In genomic region chr14:24195186-24196070, GRCh38 we compare ENCODE assay signal across 1 cellular context.
TF ChIP-seq lines count a peak whose summit lies in the region.

Gene TM9SF1 (minus strand): TSS chr14:24195441. CDS start chr14:24195019, 422 bp downstream.

TF ChIP-seq in WTC11, 78 proteins besides CTCF, POLR2A, EP300 and RAD21 (continued from another document and continues in another):
- TF ChIP-seq AFF4 (CRISPR knock-in tag; IDR thresholded peaks at IDR 0.05; ENCODE audit: borderline replicate concordance) (0 out of 2 replicates have a peak, but pooled peaks have one; percentile 56), TEAD4 (CRISPR knock-in tag; IDR thresholded peaks at IDR 0.05) (peak; percentile 56; the same call in 1 of the 2 replicates), RORB (CRISPR knock-in tag; IDR thresholded peaks at IDR 0.05) (no peak), TEAD1 (CRISPR knock-in tag; IDR thresholded peaks at IDR 0.05) (peak; percentile 72), CDX4 (CRISPR knock-in tag; IDR thresholded peaks at IDR 0.05; ENCODE audit: borderline replicate concordance) (0 out of 2 replicates have a peak, but pooled peaks have one; percentile 43), GRHL2 (CRISPR knock-in tag; IDR thresholded peaks at IDR 0.05; ENCODE audit: insufficient replicate concordance, severe bottlenecking) (no peak), JUN (CRISPR knock-in tag; IDR thresholded peaks at IDR 0.05) (peak; percentile 42; the same call in 1 of the 2 replicates), NFE2L1 (CRISPR knock-in tag; IDR thresholded peaks at IDR 0.05) (peak; percentile 87), ERG (CRISPR knock-in tag; IDR thresholded peaks at IDR 0.05) (0 out of 2 replicates have a peak, but pooled peaks have one; percentile 45), FOXP4 (CRISPR knock-in tag; IDR thresholded peaks at IDR 0.05) (peak; percentile 84; the same call in 1 of the 2 replicates), TP53 (CRISPR knock-in tag; IDR thresholded peaks at IDR 0.05) (peak; percentile 89; the same call in 1 of the 2 replicates), FOXK1 (CRISPR knock-in tag; IDR thresholded peaks at IDR 0.05) (no peak), OVOL2 (CRISPR knock-in tag; IDR thresholded peaks at IDR 0.05; ENCODE audit: borderline replicate concordance) (no peak), ZNF232 (CRISPR knock-in tag; IDR thresholded peaks at IDR 0.05) (peak; percentile 78; the same call in 1 of the 2 replicates), SMAD4 (CRISPR knock-in tag; IDR thresholded peaks at IDR 0.05) (peak; percentile 66; the same call in 1 of the 2 replicates), TCF7 (CRISPR knock-in tag; IDR thresholded peaks at IDR 0.05; ENCODE audit: low read depth) (no peak), ZNF281 (CRISPR knock-in tag; IDR thresholded peaks at IDR 0.05) (peak; percentile 79; the same call in 1 of the 2 replicates), ZNF263 (CRISPR knock-in tag; IDR thresholded peaks at IDR 0.05; ENCODE audit: low read depth) (no peak; the same call in 1 of the 2 replicates), ZNF512 (CRISPR knock-in tag; IDR thresholded peaks at IDR 0.05; ENCODE audit: borderline replicate concordance) (no peak), JAZF1 (CRISPR knock-in tag; IDR thresholded peaks at IDR 0.05) (no peak), USF1 (CRISPR knock-in tag; IDR thresholded peaks at IDR 0.05) (peak; percentile 68), RELA (CRISPR knock-in tag; IDR thresholded peaks at IDR 0.05; ENCODE audit: borderline replicate concordance) (peak; percentile 70; the same call in 1 of the 2 replicates), MXD4 (CRISPR knock-in tag; IDR thresholded peaks at IDR 0.05; ENCODE audit: borderline replicate concordance) (no peak), ATF1 (CRISPR knock-in tag; IDR thresholded peaks at IDR 0.05) (no peak)
- TF ChIP-seq, protein P1, sequence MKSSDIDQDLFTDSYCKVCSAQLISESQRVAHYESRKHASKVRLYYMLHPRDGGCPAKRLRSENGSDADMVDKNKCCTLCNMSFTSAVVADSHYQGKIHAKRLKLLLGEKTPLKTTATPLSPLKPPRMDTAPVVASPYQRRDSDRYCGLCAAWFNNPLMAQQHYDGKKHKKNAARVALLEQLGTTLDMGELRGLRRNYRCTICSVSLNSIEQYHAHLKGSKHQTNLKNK (CRISPR knock-in tag; IDR thresholded peaks at IDR 0.05) = no peak
- TF ChIP-seq, protein P2, sequence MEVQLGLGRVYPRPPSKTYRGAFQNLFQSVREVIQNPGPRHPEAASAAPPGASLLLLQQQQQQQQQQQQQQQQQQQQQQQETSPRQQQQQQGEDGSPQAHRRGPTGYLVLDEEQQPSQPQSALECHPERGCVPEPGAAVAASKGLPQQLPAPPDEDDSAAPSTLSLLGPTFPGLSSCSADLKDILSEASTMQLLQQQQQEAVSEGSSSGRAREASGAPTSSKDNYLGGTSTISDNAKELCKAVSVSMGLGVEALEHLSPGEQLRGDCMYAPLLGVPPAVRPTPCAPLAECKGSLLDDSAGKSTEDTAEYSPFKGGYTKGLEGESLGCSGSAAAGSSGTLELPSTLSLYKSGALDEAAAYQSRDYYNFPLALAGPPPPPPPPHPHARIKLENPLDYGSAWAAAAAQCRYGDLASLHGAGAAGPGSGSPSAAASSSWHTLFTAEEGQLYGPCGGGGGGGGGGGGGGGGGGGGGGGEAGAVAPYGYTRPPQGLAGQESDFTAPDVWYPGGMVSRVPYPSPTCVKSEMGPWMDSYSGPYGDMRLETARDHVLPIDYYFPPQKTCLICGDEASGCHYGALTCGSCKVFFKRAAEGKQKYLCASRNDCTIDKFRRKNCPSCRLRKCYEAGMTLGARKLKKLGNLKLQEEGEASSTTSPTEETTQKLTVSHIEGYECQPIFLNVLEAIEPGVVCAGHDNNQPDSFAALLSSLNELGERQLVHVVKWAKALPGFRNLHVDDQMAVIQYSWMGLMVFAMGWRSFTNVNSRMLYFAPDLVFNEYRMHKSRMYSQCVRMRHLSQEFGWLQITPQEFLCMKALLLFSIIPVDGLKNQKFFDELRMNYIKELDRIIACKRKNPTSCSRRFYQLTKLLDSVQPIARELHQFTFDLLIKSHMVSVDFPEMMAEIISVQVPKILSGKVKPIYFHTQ (CRISPR knock-in tag; IDR thresholded peaks at IDR 0.05) = no peak
- TF ChIP-seq, protein P3, sequence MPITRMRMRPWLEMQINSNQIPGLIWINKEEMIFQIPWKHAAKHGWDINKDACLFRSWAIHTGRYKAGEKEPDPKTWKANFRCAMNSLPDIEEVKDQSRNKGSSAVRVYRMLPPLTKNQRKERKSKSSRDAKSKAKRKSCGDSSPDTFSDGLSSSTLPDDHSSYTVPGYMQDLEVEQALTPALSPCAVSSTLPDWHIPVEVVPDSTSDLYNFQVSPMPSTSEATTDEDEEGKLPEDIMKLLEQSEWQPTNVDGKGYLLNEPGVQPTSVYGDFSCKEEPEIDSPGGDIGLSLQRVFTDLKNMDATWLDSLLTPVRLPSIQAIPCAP (CRISPR knock-in tag; IDR thresholded peaks at IDR 0.05) = peak; percentile 87; the same call in 1 of the 2 replicates
- TF ChIP-seq, protein P4, sequence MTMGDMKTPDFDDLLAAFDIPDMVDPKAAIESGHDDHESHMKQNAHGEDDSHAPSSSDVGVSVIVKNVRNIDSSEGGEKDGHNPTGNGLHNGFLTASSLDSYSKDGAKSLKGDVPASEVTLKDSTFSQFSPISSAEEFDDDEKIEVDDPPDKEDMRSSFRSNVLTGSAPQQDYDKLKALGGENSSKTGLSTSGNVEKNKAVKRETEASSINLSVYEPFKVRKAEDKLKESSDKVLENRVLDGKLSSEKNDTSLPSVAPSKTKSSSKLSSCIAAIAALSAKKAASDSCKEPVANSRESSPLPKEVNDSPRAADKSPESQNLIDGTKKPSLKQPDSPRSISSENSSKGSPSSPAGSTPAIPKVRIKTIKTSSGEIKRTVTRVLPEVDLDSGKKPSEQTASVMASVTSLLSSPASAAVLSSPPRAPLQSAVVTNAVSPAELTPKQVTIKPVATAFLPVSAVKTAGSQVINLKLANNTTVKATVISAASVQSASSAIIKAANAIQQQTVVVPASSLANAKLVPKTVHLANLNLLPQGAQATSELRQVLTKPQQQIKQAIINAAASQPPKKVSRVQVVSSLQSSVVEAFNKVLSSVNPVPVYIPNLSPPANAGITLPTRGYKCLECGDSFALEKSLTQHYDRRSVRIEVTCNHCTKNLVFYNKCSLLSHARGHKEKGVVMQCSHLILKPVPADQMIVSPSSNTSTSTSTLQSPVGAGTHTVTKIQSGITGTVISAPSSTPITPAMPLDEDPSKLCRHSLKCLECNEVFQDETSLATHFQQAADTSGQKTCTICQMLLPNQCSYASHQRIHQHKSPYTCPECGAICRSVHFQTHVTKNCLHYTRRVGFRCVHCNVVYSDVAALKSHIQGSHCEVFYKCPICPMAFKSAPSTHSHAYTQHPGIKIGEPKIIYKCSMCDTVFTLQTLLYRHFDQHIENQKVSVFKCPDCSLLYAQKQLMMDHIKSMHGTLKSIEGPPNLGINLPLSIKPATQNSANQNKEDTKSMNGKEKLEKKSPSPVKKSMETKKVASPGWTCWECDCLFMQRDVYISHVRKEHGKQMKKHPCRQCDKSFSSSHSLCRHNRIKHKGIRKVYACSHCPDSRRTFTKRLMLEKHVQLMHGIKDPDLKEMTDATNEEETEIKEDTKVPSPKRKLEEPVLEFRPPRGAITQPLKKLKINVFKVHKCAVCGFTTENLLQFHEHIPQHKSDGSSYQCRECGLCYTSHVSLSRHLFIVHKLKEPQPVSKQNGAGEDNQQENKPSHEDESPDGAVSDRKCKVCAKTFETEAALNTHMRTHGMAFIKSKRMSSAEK (CRISPR knock-in tag; IDR thresholded peaks at IDR 0.05; ENCODE audit: borderline replicate concordance) = no peak
